ENCODE assay signal across 11 cellular contexts in the genomic region with DNA sequence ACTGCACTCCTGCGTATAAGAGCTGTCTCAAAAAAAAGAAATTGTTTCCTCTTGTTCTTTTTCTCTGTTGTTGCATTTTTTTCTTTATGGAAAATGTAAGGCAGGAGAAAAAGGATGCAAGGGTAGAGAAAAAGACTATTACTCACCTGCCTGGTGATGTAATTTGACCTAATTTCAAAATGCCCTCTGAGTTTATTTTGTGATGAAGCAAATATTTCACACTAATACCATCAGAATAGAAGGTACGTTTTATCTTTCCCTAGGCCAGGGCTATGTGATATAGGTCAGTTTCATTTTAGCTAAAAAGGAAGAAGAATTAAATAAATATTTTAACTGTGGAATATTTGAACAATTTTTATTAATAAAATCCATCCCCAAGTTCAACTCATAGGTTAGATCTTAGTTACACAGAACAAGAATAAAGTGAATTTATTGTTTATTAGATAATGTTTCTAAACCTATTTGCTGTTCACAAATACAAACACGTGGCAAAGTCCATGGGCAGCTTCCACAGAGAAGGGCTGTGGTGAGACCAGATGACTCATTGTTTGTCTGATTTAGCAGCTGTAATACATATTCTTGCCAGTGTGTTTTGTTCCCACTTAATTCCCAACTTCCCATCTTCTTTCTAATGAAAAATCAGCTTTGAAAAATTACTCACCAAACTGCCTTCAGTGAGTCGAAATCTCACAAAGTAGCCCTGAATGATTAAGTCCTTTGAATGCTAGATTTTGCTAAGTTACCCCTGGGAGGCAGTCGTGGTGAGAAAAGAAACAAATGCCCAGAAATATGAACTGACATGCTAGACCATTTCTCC. TPM values are rescaled to one million over a fixed set of nuclear protein-coding genes. Genes with fewer than 3 reads are reported as not detected.
DNase-seq lines count a peak whose midpoint lies in the region; ATAC-seq and TF ChIP-seq lines count a peak whose summit lies in the region.
"Had no signal": no experiment of that assay in that cellular context is flagged by ENCODE, and none has a peak within 500 bp of the region (broad histone marks: within the 10 kb centered on the region; RNA-seq: fewer than 3 reads in every experiment).

No MANE protein-coding gene starts in this region.

- TF ChIP-seq CTCF in IMR-90 (conservative IDR thresholded peaks at IDR 0.05; ENCODE audit: low read depth, low read length) (no peak; the same call in 1 of the 2 replicates), progenitor cell of endocrine pancreas (IDR thresholded peaks at IDR 0.05; ENCODE audit: unreplicated experiment) (no peak)

- H3K27ac ChIP-seq in IMR-90 (ENCODE audit: insufficient read depth, low read length) = no peak overlapping the region
- no peak overlapping the region for H3K27ac ChIP-seq in mesendoderm (ENCODE audit: low read depth, low read length)
- H3K27ac ChIP-seq: ovary had no signal

- no peaks in the 10 kb centered on the region for H3K36me3 Mint-ChIP-seq in progenitor cell of endocrine pancreas (ENCODE audit: insufficient read depth)
- H3K36me3 Mint-ChIP-seq: activated naive CD8-positive, alpha-beta T cell treated with anti-CD3 and anti-CD28 coated beads, Interleukin-2, amount 10 ng/mL, durations not matched to agents 7 days and 5 days had no signal

- H3K79me2 ChIP-seq in mesendoderm (ENCODE audit: control insufficient read depth, insufficient read depth, low read length) = no peaks in the 10 kb centered on the region

- no CpG with 5 or more reads among the region's 5 CpGs for WGBS in IMR-90 (ENCODE audit: extremely low coverage in 2 of 2, insufficient read length in 1 of 2), 2 experiments
- WGBS in mesendoderm (ENCODE audit: extremely low coverage, insufficient coverage, low lambda C conversion rate) = no CpG with 5 or more reads among the region's 5 CpGs

- ATAC-seq in IMR-90 (ENCODE audit: low read depth) = peak; percentile 91
- peak; percentile 89 for ATAC-seq in left colon
- ATAC-seq in HG02840 (IDR thresholded peaks at IDR 0.05; ENCODE audit: low FRiP score, unreplicated experiment) = no peak
- no peak for ATAC-seq in HG03378 (IDR thresholded peaks at IDR 0.05; ENCODE audit: unreplicated experiment)

- no peak overlapping the region for H3K4me3 Mint-ChIP-seq in progenitor cell of endocrine pancreas (ENCODE audit: low read depth)
- H3K4me3 Mint-ChIP-seq: activated naive CD8-positive, alpha-beta T cell treated with anti-CD3 and anti-CD28 coated beads, Interleukin-2, amount 10 ng/mL, durations not matched to agents 7 days and 5 days had no signal

- H3K56ac ChIP-seq in IMR-90 (ENCODE audit: extremely low read depth, insufficient read depth, low read length) (no peak overlapping the region), mesendoderm (ENCODE audit: low read length) (no peak overlapping the region)

- H4K8ac ChIP-seq in IMR-90 (ENCODE audit: low read depth in 2 of 2, low read length in 2 of 2) (no peak overlapping the region), mesendoderm (ENCODE audit: low read depth, low read length) (no peak overlapping the region)

- no peak overlapping the region for H2BK5ac ChIP-seq in IMR-90 (ENCODE audit: low read depth, low read length, poor library complexity, severe bottlenecking)
- H2BK5ac ChIP-seq in mesendoderm (ENCODE audit: low read length) = no peak overlapping the region

- H3K4me1 ChIP-seq in IMR-90 (ENCODE audit: control insufficient read depth, insufficient read depth, low read length) (peaks cover 5% of the 10 kb centered on the region), mesendoderm (ENCODE audit: control insufficient read depth, low read depth, low read length) (no peaks in the 10 kb centered on the region)

- dilution Hi-C loops in IMR-90 (cut with HindIII; ENCODE audit: low sequenced_read_pairs, unreplicated experiment) = no loop called here

- H2BK120ac ChIP-seq in IMR-90 (ENCODE audit: low read depth, low read length) (no peak overlapping the region), mesendoderm (ENCODE audit: low read depth, low read length) (no peak overlapping the region)

- no peak for TF ChIP-seq POLR2A in IMR-90 (IDR thresholded peaks at IDR 0.05; ENCODE audit: low read depth, low read length)

- no peak overlapping the region for H2AK9ac ChIP-seq in IMR-90 (replicated peaks; ENCODE audit: low read depth, low read length, poor library complexity)

- H3K4me2 ChIP-seq in IMR-90 (ENCODE audit: low read depth, low read length) = peak overlapping the region; percentile 60
- H3K4me2 ChIP-seq in mesendoderm (ENCODE audit: low read length) = no peak overlapping the region

- no peak overlapping the region for H3K23ac ChIP-seq in IMR-90 (ENCODE audit: low read depth, low read length)
- H3K23ac ChIP-seq in mesendoderm (ENCODE audit: low read length) = no peak overlapping the region

- H2AFZ ChIP-seq in IMR-90 (replicated peaks; ENCODE audit: low read length, poor library complexity) = no peak overlapping the region

- H3K27me3 ChIP-seq in IMR-90 (ENCODE audit: control insufficient read depth, insufficient read depth, low read length) (no peaks in the 10 kb centered on the region), mesendoderm (ENCODE audit: insufficient read depth, low read length, poor library complexity) (no peaks in the 10 kb centered on the region)
- H3K27me3 ChIP-seq: ovary had no signal

- H4K5ac ChIP-seq in IMR-90 (ENCODE audit: low read depth, low read length) = no peak overlapping the region
- H4K5ac ChIP-seq in mesendoderm (ENCODE audit: low read length) = no peak overlapping the region

- H3K79me1 ChIP-seq in IMR-90 (ENCODE audit: low read depth in 1 of 2, low read length in 2 of 2) (no peaks in the 10 kb centered on the region), mesendoderm (ENCODE audit: low read length) (no peaks in the 10 kb centered on the region)

- H3K9me1 ChIP-seq in IMR-90 (ENCODE audit: insufficient read depth, low read length) = peaks cover 5% of the 10 kb centered on the region

- no peaks in the 10 kb centered on the region for H3K27me3 Mint-ChIP-seq in progenitor cell of endocrine pancreas

- CTCF ChIA-PET in IMR-90 (lab: Yijun Ruan, JAX) = interaction anchor here (1.1 kb wide), 1 partner anchor 27 kb away, joined by 3 read pairs; no protein-coding TSS in a partner anchor

- peak; percentile 84 for DNase-seq in AG20443 (ENCODE audit: low spot score)
- peak; percentile 90 for DNase-seq in IMR-90
- peak; percentile 85 for DNase-seq in astrocyte of the hippocampus (ENCODE audit: low read depth, low spot score)
- no peak for DNase-seq in left colon
- DNase-seq in progenitor cell of endocrine pancreas (ENCODE audit: low spot score, unreplicated experiment) = no peak
- DNase-seq in mesendoderm = no peak
- DNase-seq: activated naive CD8-positive, alpha-beta T cell treated with anti-CD3 and anti-CD28 coated beads, Interleukin-2, amount 10 ng/mL, durations not matched to agents 7 days and 5 days; NCI-H1417 treated with DMSO at 0.1 percent for 48 hours had no signal

- peaks cover 4% of the 10 kb centered on the region for H3K4me1 Mint-ChIP-seq in progenitor cell of endocrine pancreas (ENCODE audit: low read depth)
- H3K4me1 Mint-ChIP-seq: activated naive CD8-positive, alpha-beta T cell treated with anti-CD3 and anti-CD28 coated beads, Interleukin-2, amount 10 ng/mL, durations not matched to agents 7 days and 5 days had no signal

- H3K4me3 ChIP-seq in IMR-90 (ENCODE audit: insufficient read depth, low read depth, low read length) (no peak overlapping the region), mesendoderm (ENCODE audit: low read length) (no peak overlapping the region)
- H3K4me3 ChIP-seq: ovary had no signal

- peaks cover under 1% of the 10 kb centered on the region for H3K9me3 Mint-ChIP-seq in progenitor cell of endocrine pancreas (ENCODE audit: low read depth)
- H3K9me3 Mint-ChIP-seq: activated naive CD8-positive, alpha-beta T cell treated with anti-CD3 and anti-CD28 coated beads, Interleukin-2, amount 10 ng/mL, durations not matched to agents 7 days and 5 days had no signal

- POLR2A ChIA-PET in IMR-90 (lab: Charles Lee; ENCODE audit: unreplicated experiment) = no interaction called here

- no peaks in the 10 kb centered on the region for H4K20me1 ChIP-seq in IMR-90 (ENCODE audit: insufficient read depth, low read length)

- no peak overlapping the region for H3K9ac ChIP-seq in IMR-90 (ENCODE audit: low read depth, low read length)
- H3K9ac ChIP-seq in mesendoderm (ENCODE audit: low read length) = no peak overlapping the region

- TF ChIP-seq RAD21 in IMR-90 (IDR thresholded peaks at IDR 0.05; ENCODE audit: low read length) = no peak

- H2AK5ac ChIP-seq in IMR-90 (ENCODE audit: low read depth, low read length) (0 out of 2 replicates have a peak overlapping the region, but pooled peaks have one; percentile 25), mesendoderm (ENCODE audit: low read length) (no peak overlapping the region)

- no TSS peak for BruUV-seq in IMR-90 (replicated peaks; lab: Mats Ljungman, UMichigan)

- intact Hi-C loops in IMR-90 (cut with micrococcal nuclease) (no loop called here), left colon (cut with DNase I, micrococcal nuclease) (no loop called here)

- H3K36me3 ChIP-seq in IMR-90 (ENCODE audit: control insufficient read depth, insufficient read depth, low read length) = no peaks in the 10 kb centered on the region
- H3K36me3 ChIP-seq in mesendoderm (ENCODE audit: control insufficient read depth, insufficient read depth, low read length) = no peaks in the 10 kb centered on the region
- H3K36me3 ChIP-seq: ovary had no signal

- H3K4ac ChIP-seq in IMR-90 (ENCODE audit: low read depth, low read length) (no peak overlapping the region; the same call in 1 of the 2 replicates), mesendoderm (ENCODE audit: low read depth, low read length) (no peak overlapping the region)

- in situ Hi-C loops in IMR-90 (cut with MboI; ENCODE audit: low sequenced_read_pairs) = no loop called here

- H2BK15ac ChIP-seq in IMR-90 (ENCODE audit: low read depth, low read length) (no peak overlapping the region), mesendoderm (replicated peaks; ENCODE audit: low read depth) (no peak overlapping the region)

- H3K18ac ChIP-seq in IMR-90 (ENCODE audit: low read depth, low read length) (no peak overlapping the region), mesendoderm (ENCODE audit: low read length) (no peak overlapping the region)

- H3K27ac Mint-ChIP-seq in progenitor cell of endocrine pancreas = no peak overlapping the region
- H3K27ac Mint-ChIP-seq: activated naive CD8-positive, alpha-beta T cell treated with anti-CD3 and anti-CD28 coated beads, Interleukin-2, amount 10 ng/mL, durations not matched to agents 7 days and 5 days had no signal

- peak overlapping the region; percentile 22; the same call in 1 of the 2 replicates for H2BK20ac ChIP-seq in IMR-90 (ENCODE audit: low read depth, low read length)

- H3K14ac ChIP-seq in IMR-90 (replicated peaks; ENCODE audit: low read depth, low read length) = peak overlapping the region; percentile 25; the same call in 1 of the 2 replicates

- H4K91ac ChIP-seq in IMR-90 (ENCODE audit: insufficient read depth, low read depth, low read length) = no peak overlapping the region

- no peaks in the 10 kb centered on the region for H3K9me3 ChIP-seq in IMR-90 (ENCODE audit: control insufficient read depth, insufficient read depth, low read length)
- H3K9me3 ChIP-seq: ovary had no signal

RNA-seq across cellular contexts. Expression of a gene that starts 52.8 kb away (rescaled TPM):
- total RNA-seq in IMR-90 (2012; rRNA removed) (2.0 and 5.0 TPM in 2 replicates), left colon (10 to 100 TPM in 1 of 2 donors, 1 to 10 TPM in 1; 8.4 to 10.8 TPM), progenitor cell of endocrine pancreas (10.8 and 10.9 TPM in 2 replicates)
- 1.9 and 2.3 TPM in 2 replicates for polyA plus RNA-seq in IMR-90 (2012; rRNA removed)
- 0.48 and 0.86 TPM in 2 replicates for polyA plus RNA-seq in IMR-90 (2012; cell fraction: cytosol; rRNA removed)
- 1.3 and 2.2 TPM in 2 replicates for polyA plus RNA-seq in IMR-90 (2012; cell fraction: nucleus; rRNA removed; ENCODE audit: low replicate concordance)
- polyA plus RNA-seq in mesendoderm (2013, experiment 1 of 2) = 36.5 TPM
- polyA plus RNA-seq in mesendoderm (2013, experiment 2 of 2) = 38.3 TPM

Comparison
In these comparisons a context has a peak if more than half of its experiments do, and no peak if none do; other contexts are left out.
1. DNase-seq: peak in AG20443 (single experiment), IMR-90 (single experiment) and astrocyte of the hippocampus (single experiment); none in left colon (0 of 2), progenitor cell of endocrine pancreas (single experiment) and mesendoderm (single experiment).
2. ATAC-seq: peak in IMR-90 (single experiment) and left colon (single experiment); none in HG02840 (single experiment) and HG03378 (single experiment).